8 cellular contexts compared by ENCODE assay signal in genomic region chr12:90854136-90854689, GRCh38.
DNase-seq lines count a peak whose midpoint lies in the region; ATAC-seq and TF ChIP-seq lines count a peak whose summit lies in the region.

No MANE protein-coding gene starts in this region.

- no peaks in the 10 kb centered on the region for H3K9me3 ChIP-seq in CD4-positive, alpha-beta memory T cell (ENCODE audit: control insufficient read depth in 1 of 2, low read length in 2 of 2)

- CTCF ChIA-PET in CD4-positive, alpha-beta memory T cell (lab: Charles Lee; ENCODE audit: partially characterized antibody), result interaction anchor here (1.1 to 1.8 kb wide), 3 partner anchors 10 to 1310 kb away, joined by 4 to 12 read pairs (median 5); no protein-coding TSS in a partner anchor

- POLR2A ChIA-PET in CD4-positive, alpha-beta memory T cell (lab: Charles Lee; ENCODE audit: partially characterized antibody), result no interaction called here

- intact Hi-C loops in CD4-positive, alpha-beta memory T cell (cut with micrococcal nuclease), result loop anchor here (5.0 kb wide), 1 partner anchor 1837 kb away; no protein-coding TSS in a partner anchor

- H3K27me3 Mint-ChIP-seq in CD4-positive, alpha-beta memory T cell, result no peaks in the 10 kb centered on the region
- no peaks in the 10 kb centered on the region for H3K27me3 Mint-ChIP-seq in brain

- H3K4me3 Mint-ChIP-seq in CD4-positive, alpha-beta memory T cell, result no peak overlapping the region
- no peak overlapping the region for H3K4me3 Mint-ChIP-seq in brain

- no peaks in the 10 kb centered on the region for H3K36me3 ChIP-seq in CD4-positive, alpha-beta memory T cell (ENCODE audit: insufficient read depth, low read length)

- ATAC-seq in GM18505 (IDR thresholded peaks at IDR 0.05; ENCODE audit: unreplicated experiment), result peak; percentile 75
- ATAC-seq in HG02938 (IDR thresholded peaks at IDR 0.05; ENCODE audit: unreplicated experiment), result peak; percentile 84

- peak; percentile 65 to 84 for TF ChIP-seq CTCF in brain (conservative IDR thresholded peaks at IDR 0.05)

- H3K4me1 Mint-ChIP-seq in CD4-positive, alpha-beta memory T cell, result no peaks in the 10 kb centered on the region
- peaks cover 32% of the 10 kb centered on the region for H3K4me1 Mint-ChIP-seq in brain

- H3K4me1 ChIP-seq in CD4-positive, alpha-beta memory T cell (ENCODE audit: insufficient read depth, low read length), result no peaks in the 10 kb centered on the region

- no peak overlapping the region for H3K27ac Mint-ChIP-seq in CD4-positive, alpha-beta memory T cell
- H3K27ac Mint-ChIP-seq in brain, result no peak overlapping the region

- H3K9me3 Mint-ChIP-seq in CD4-positive, alpha-beta memory T cell, result no peaks in the 10 kb centered on the region
- H3K9me3 Mint-ChIP-seq in brain, result no peaks in the 10 kb centered on the region

- H3K4me3 ChIP-seq in CD4-positive, alpha-beta memory T cell (ENCODE audit: low read length in 2 of 2), result no peak overlapping the region

- no peak for TF ChIP-seq POLR2A in GM18505 (IDR thresholded peaks at IDR 0.05; ENCODE audit: borderline replicate concordance, extremely low read depth, insufficient read depth, insufficient read length)

- no peaks in the 10 kb centered on the region for H3K36me3 Mint-ChIP-seq in CD4-positive, alpha-beta memory T cell
- no peaks in the 10 kb centered on the region for H3K36me3 Mint-ChIP-seq in brain

- no peak overlapping the region for H3K27ac ChIP-seq in CD4-positive, alpha-beta memory T cell (ENCODE audit: low read depth, low read length)

- DNase-seq in CD4-positive, alpha-beta memory T cell, result peak in 3 of 5 donors; percentile 6 to 21 (median 20)
- DNase-seq in NCI-H345 (lab: John Stamatoyannopoulos, UW) (peak; percentile 64), left kidney (ENCODE audit: low read depth, low spot score) (peak; percentile 73), OCI-M2 (lab: John Stamatoyannopoulos, UW; ENCODE audit: unreplicated experiment) (no peak)
- no peak for DNase-seq in activated CD8-positive, alpha-beta memory T cell treated with anti-CD3 and anti-CD28 coated beads, Interleukin-2, amount 50 U/mL, for 4 hours

- H3K27me3 ChIP-seq in CD4-positive, alpha-beta memory T cell (ENCODE audit: insufficient read depth, low read length), result no peaks in the 10 kb centered on the region

Comparison
In these comparisons a context has a peak if more than half of its experiments do, and no peak if none do; other contexts are left out.
1. DNase-seq: peak in CD4-positive, alpha-beta memory T cell (3 of 5), NCI-H345 (single experiment) and left kidney (single experiment); none in activated CD8-positive, alpha-beta memory T cell treated with anti-CD3 and anti-CD28 coated beads, Interleukin-2, amount 50 U/mL, for 4 hours (single experiment) and OCI-M2 (single experiment).